ENCODE assay signal across 8 cellular contexts in the genomic region with DNA sequence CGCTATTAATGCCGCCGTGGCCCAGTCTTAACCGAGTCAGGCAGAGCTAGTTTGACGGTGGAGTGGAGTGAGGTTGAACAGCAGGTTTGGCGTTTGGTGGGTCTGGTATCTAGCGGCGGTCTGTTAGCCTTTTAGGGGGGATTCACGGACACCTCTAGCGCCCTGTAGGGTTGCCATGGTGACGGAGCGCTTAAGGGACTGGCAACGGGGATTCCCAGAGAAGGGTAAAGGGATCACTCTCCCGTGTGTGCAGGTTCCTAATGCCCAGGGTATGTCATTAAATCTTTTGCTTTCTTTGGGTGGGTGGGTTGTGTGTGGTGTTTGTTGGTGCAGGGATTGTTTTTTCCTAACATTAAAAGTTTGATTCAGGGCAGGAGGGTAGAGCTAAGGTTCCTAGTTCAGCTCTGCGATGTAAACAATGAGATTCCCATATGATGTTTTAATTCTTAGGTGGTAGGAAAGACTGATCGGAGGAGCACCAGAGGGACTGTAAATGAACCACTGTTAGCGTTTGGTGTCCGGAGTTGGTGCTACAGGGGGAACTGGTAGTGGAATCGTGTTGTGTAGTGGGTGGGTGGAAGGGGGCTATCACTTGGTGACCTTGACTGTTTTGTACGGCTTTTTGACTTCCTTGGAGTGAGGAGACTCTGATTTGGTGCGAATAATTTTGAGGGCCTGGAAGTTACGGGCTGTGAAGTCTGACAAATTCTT. TPM values are rescaled to one million over a fixed set of nuclear protein-coding genes. Genes with fewer than 3 reads are reported as not detected.
A peak's percentile ranks its signal among the peaks of the same experiment; 100 is the strongest.
DNase-seq lines count a peak whose midpoint lies in the region; ATAC-seq and TF ChIP-seq lines count a peak whose summit lies in the region.

No MANE protein-coding gene starts in this region.

- 0 to 1% (median 1%) methylated on average over 22 of the region's 22 CpGs for WGBS in psoas muscle, 3 donors

- TF ChIP-seq CTCF in fibroblast of villous mesenchyme (IDR thresholded peaks at IDR 0.05; ENCODE audit: insufficient read depth, low read depth, low read length) (no peak), psoas muscle (IDR thresholded peaks at IDR 0.05) (no peak)

- peak overlapping the region; percentile 100 for H3K27ac ChIP-seq in psoas muscle

- DNase-seq in G401 (ENCODE audit: low spot score) (peak; percentile 57), NCI-H1105 (lab: John Stamatoyannopoulos, UW) (peak; percentile 75), fibroblast of villous mesenchyme (ENCODE audit: low read depth) (peak; percentile 34), psoas muscle (peak in 1 of 2 donors; percentile 31), HPDE6-E6E7 (ENCODE audit: extremely low spot score) (no peak), putamen (ENCODE audit: low spot score) (no peak)
- DNase-seq in activated T-cell treated with anti-CD3 and anti-CD28 coated beads, Interleukin-2, amount 50 U/mL, for 48 hours, result peak; percentile 67 to 69

- H3K27me3 ChIP-seq in psoas muscle (ENCODE audit: insufficient read depth in 3 of 3, low read length in 2 of 3), result no peaks in the 10 kb centered on the region

- H3K4me3 ChIP-seq in fibroblast of villous mesenchyme (ENCODE audit: low read depth, low read length) (peak overlapping the region; percentile 100), psoas muscle (peak overlapping the region; percentile 79)

- ATAC-seq in psoas muscle (no peak), HG02588 (IDR thresholded peaks at IDR 0.05; ENCODE audit: unreplicated experiment) (no peak)

- H3K9me3 ChIP-seq in psoas muscle, result no peaks in the 10 kb centered on the region

- intact Hi-C loops in psoas muscle (cut with DNase I), result loop anchor here (5.0 to 10.0 kb wide), 2 partner anchors 229 to 1158 kb away; a partner anchor contains a TSS

- in situ Hi-C loops in G401 (cut with HindIII; ENCODE audit: low sequenced_read_pairs), result no loop called here

- peaks cover 22 to 62% of the 10 kb centered on the region in 2 donors for H3K36me3 ChIP-seq in psoas muscle (ENCODE audit: insufficient read depth in 1 of 2, low read depth in 1 of 2)

- peaks cover 26% of the 10 kb centered on the region for H3K4me1 ChIP-seq in psoas muscle

RNA-seq across cellular contexts. Expression of a gene that starts 4.9 kb away (rescaled TPM):
- total RNA-seq in G401 (2014; rRNA removed; shearing (Covaris generic)), result 96.4 and 172 TPM in 2 replicates
- total RNA-seq in fibroblast of villous mesenchyme, result 126 and 146 TPM in 2 replicates
- total RNA-seq in psoas muscle, result 100 to 1,000 TPM in 3 of 4 donors, 10 to 100 TPM in 1; 70.0 to 135 (median 115) TPM
- 10 to 100 TPM; 62.2 to 93.0 (median 64.4) TPM for polyA plus RNA-seq in psoas muscle

RNA-seq across cellular contexts. Expression of a gene that starts 20.4 kb away (rescaled TPM):
- total RNA-seq in G401 (2014; rRNA removed; shearing (Covaris generic)), result 11.4 and 15.8 TPM in 2 replicates
- total RNA-seq in fibroblast of villous mesenchyme (1.9 and 3.5 TPM in 2 replicates), psoas muscle (10 to 100 TPM in 2 of 4 donors, 1 to 10 TPM in 2; 3.2 to 12.0 (median 9.4) TPM)
- polyA plus RNA-seq in psoas muscle, result 1 to 10 TPM; 6.3 to 7.4 (median 7.1) TPM

RNA-seq across cellular contexts. Expression of a gene that starts 32.5 kb away (rescaled TPM):
- total RNA-seq in G401 (2014; rRNA removed; shearing (Covaris generic)), result 3.2 and 8.0 TPM in 2 replicates
- total RNA-seq in fibroblast of villous mesenchyme (1.7 TPM in 1 of 2 replicates, not detected in the other), psoas muscle (1 to 10 TPM; 1.4 to 7.6 (median 3.6) TPM)
- 1 to 10 TPM; 2.8 to 3.1 (median 2.9) TPM for polyA plus RNA-seq in psoas muscle

RNA-seq across cellular contexts. Expression of a gene that starts 36.1 kb away (rescaled TPM):
- 1.4 and 1.7 TPM in 2 replicates for total RNA-seq in G401 (2014; rRNA removed; shearing (Covaris generic))
- not detected in 2 replicates for total RNA-seq in fibroblast of villous mesenchyme
- total RNA-seq in psoas muscle, result 1 to 10 TPM in 2 of 4 donors, under 1 TPM in 2; 0.48 to 1.5 (median 0.85) TPM
- polyA plus RNA-seq in psoas muscle, result under 1 TPM; 0.36 to 0.77 (median 0.58) TPM

Comparison
In these comparisons a context has a peak if more than half of its experiments do, and no peak if none do; other contexts are left out.
1. DNase-seq: peak in G401 (single experiment), NCI-H1105 (single experiment), activated T-cell treated with anti-CD3 and anti-CD28 coated beads, Interleukin-2, amount 50 U/mL, for 48 hours (2 of 2) and fibroblast of villous mesenchyme (single experiment); none in HPDE6-E6E7 (single experiment) and putamen (single experiment).